Comparison of ENCODE assay signal across 8 cellular contexts in the genomic region with DNA sequence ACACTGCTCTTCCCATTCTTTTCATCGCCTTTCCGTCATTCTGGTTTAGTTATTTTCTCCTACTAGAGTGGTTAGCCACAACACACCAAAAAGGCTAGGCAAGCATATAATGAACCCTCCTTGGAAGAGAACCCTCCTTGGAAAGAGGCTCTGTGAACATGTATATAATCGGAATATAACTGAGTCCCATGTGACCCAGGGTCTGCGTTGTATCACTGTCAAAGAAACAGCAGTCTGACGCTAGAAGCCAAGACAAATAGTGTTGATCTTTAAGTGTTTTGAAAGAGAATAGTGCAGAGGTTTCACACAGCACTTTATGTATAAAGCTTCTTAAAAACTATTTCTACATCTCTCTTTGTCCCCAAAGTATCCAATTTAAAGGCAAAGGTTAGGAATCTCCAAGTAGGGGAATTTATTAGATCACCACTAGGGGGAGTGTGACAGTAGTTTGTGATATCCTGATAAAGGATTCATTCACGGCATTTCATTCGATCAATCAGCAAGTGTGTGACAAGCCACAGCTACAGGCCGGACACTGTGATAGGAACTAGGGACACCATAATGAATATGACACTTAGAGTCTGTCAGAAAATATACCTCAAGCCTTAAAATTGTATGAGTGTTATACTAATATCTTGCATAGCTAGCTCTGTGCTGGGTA.
DNase-seq lines count a peak whose midpoint lies in the region; ATAC-seq, FAIRE-seq and TF ChIP-seq lines count a peak whose summit lies in the region.

No MANE protein-coding gene starts in this region.

- H3K36me3 ChIP-seq in pancreas, result no peaks in the 10 kb centered on the region

- CTCF ChIA-PET in RWPE1 (lab: Yijun Ruan, JAX), result interaction anchor here (0.6 to 1.7 kb wide), 24 partner anchors 13 to 1324 kb away, joined by 3 to 11 read pairs (median 3); no protein-coding TSS in a partner anchor

- no peaks in the 10 kb centered on the region for H3K9me3 ChIP-seq in pancreas

- no peak overlapping the region for H3K27ac Mint-ChIP-seq in stimulated activated memory B cell treated with anti-CD40 and anti-IgM and Interleukin-4, amounts not matched to agents 10 μg/mL and 1 μg/mL and 100 μg/mL, for 72 hours

- no peaks in the 10 kb centered on the region for H3K27me3 Mint-ChIP-seq in stimulated activated memory B cell treated with anti-CD40 and anti-IgM and Interleukin-4, amounts not matched to agents 10 μg/mL and 1 μg/mL and 100 μg/mL, for 72 hours

- peaks cover 3% of the 10 kb centered on the region for H3K9me3 Mint-ChIP-seq in stimulated activated memory B cell treated with anti-CD40 and anti-IgM and Interleukin-4, amounts not matched to agents 10 μg/mL and 1 μg/mL and 100 μg/mL, for 72 hours

- no peaks in the 10 kb centered on the region for H3K36me3 Mint-ChIP-seq in stimulated activated memory B cell treated with anti-CD40 and anti-IgM and Interleukin-4, amounts not matched to agents 10 μg/mL and 1 μg/mL and 100 μg/mL, for 72 hours

- H3K27me3 ChIP-seq in pancreas, result peaks cover 0 to 9% (median 0%) of the 10 kb centered on the region in 4 donors

- peak; percentile 59 for ATAC-seq in GM18858 (IDR thresholded peaks at IDR 0.05; ENCODE audit: unreplicated experiment)
- peak; percentile 67 for ATAC-seq in HG03565 (IDR thresholded peaks at IDR 0.05; ENCODE audit: unreplicated experiment)
- peak in 3 of 4 donors; percentile 67 to 78 (median 68) for ATAC-seq in pancreas
- no peak for ATAC-seq in stimulated activated memory B cell treated with anti-CD40 and anti-IgM and Interleukin-4, amounts not matched to agents 10 μg/mL and 1 μg/mL and 100 μg/mL, for 72 hours

- no peaks in the 10 kb centered on the region for H3K4me1 ChIP-seq in pancreas

- intact Hi-C loops in pancreas (cut with DNase I), result loop anchor here in 2 of 3 donors (10.0 kb wide), 2 partner anchors 1094 to 1114 kb away; a partner anchor contains a TSS

- H3K27ac ChIP-seq in RWPE1, result no peak overlapping the region
- H3K27ac ChIP-seq in pancreas, result no peak overlapping the region

- H3K4me1 Mint-ChIP-seq in stimulated activated memory B cell treated with anti-CD40 and anti-IgM and Interleukin-4, amounts not matched to agents 10 μg/mL and 1 μg/mL and 100 μg/mL, for 72 hours, result no peaks in the 10 kb centered on the region

- peak; percentile 90 for FAIRE-seq in pancreas (lab: Jason Lieb, UNC)

- DNase-seq in AG10803 (ENCODE audit: low read depth), result peak; percentile 58
- peak; percentile 45 for DNase-seq in RWPE1 (ENCODE audit: low spot score)
- DNase-seq in fibroblast of peridontal ligament (ENCODE audit: extremely low read depth), result peak; percentile 78
- DNase-seq in pancreas, result peak in 1 of 6 donors; percentile 16
- DNase-seq in stimulated activated CD4-positive, alpha-beta T cell treated with anti-CD3 and anti-CD28 coated beads, Interleukin-4, amount 100 ng/mL, for 4 hours, result no peak

- H3K4me3 Mint-ChIP-seq in stimulated activated memory B cell treated with anti-CD40 and anti-IgM and Interleukin-4, amounts not matched to agents 10 μg/mL and 1 μg/mL and 100 μg/mL, for 72 hours, result no peak overlapping the region

- POLR2A ChIA-PET in RWPE1 (lab: Yijun Ruan, JAX; ENCODE audit: low non-redundant PET), result no interaction called here

- WGBS in pancreas, 2 donors, result 41 to 44% methylated on average over 8 of the region's 8 CpGs

- H3K4me3 ChIP-seq in AG10803 (ENCODE audit: low read length) (no peak overlapping the region), pancreas (no peak overlapping the region)

- TF ChIP-seq CTCF in AG10803 (conservative IDR thresholded peaks at IDR 0.05; ENCODE audit: low read length) (peak; percentile 85), RWPE1 (conservative IDR thresholded peaks at IDR 0.05; ENCODE audit: low read depth) (peak; percentile 83), pancreas (IDR thresholded peaks at IDR 0.05) (peak in 3 of 4 donors; percentile 42 to 69 (median 64))

Comparison
In these comparisons a context has a peak if more than half of its experiments do, and no peak if none do; other contexts are left out.
1. DNase-seq: peak in AG10803 (single experiment), RWPE1 (single experiment) and fibroblast of peridontal ligament (single experiment); none in stimulated activated CD4-positive, alpha-beta T cell treated with anti-CD3 and anti-CD28 coated beads, Interleukin-4, amount 100 ng/mL, for 4 hours (0 of 2).
2. Peak in every context shown above with its lines, with median percentiles within 50 percentile points of each other: CTCF ChIP-seq.